In genomic region chr16:3518983-3519343, GRCh38 we compare ENCODE assay signal across 28 cellular contexts. TPM values are rescaled to one million over a fixed set of nuclear protein-coding genes. Genes with fewer than 3 reads are reported as not detected.
DNase-seq lines count a peak whose midpoint lies in the region; ATAC-seq and TF ChIP-seq lines count a peak whose summit lies in the region.
"Had no signal": no experiment of that assay in that cellular context is flagged by ENCODE, and none has a peak within 500 bp of the region (broad histone marks: within the 10 kb centered on the region; RNA-seq: fewer than 3 reads in every experiment).

No MANE protein-coding gene starts in this region.

- no peaks in the 10 kb centered on the region; the same call in 1 of the 2 replicates for H3K27me3 ChIP-seq in Caco-2 (replicated peaks; ENCODE audit: control insufficient read depth, insufficient read depth, low read length)
- H3K27me3 ChIP-seq in PC-3 (ENCODE audit: low read length): no peaks in the 10 kb centered on the region
- H3K27me3 ChIP-seq: BLaER1 treated with 17β-estradiol and CSF1 and Interleukin-3, amounts not matched to agents 10 nM and 100 nM had no signal

- ATAC-seq in PC-3 (no peak), sciatic nerve (peak; percentile 30), GM21367 (IDR thresholded peaks at IDR 0.05; ENCODE audit: unreplicated experiment) (no peak), GM19395 (IDR thresholded peaks at IDR 0.05; ENCODE audit: unreplicated experiment) (no peak)
- ATAC-seq: Panc1 had no signal

- no peaks in the 10 kb centered on the region for H3K79me2 ChIP-seq in PC-3 (ENCODE audit: low read length)

- BruUV-seq in Caco-2 (replicated peaks; lab: Mats Ljungman, UMichigan): no TSS peak
- no TSS peak for BruUV-seq in PC-3 (replicated peaks; lab: Mats Ljungman, UMichigan)

- no peaks in the 10 kb centered on the region for H3K9me2 ChIP-seq in PC-3 (replicated peaks; ENCODE audit: low read length)

- DNase-seq in Caco-2: no peak
- no peak for DNase-seq in PC-3
- DNase-seq in mesothelial cell of epicardium (ENCODE audit: low spot score in 2 of 2, unreplicated experiment in 2 of 2): no peak
- DNase-seq in sciatic nerve (ENCODE audit: low spot score): peak; percentile 26
- no peak for DNase-seq in cortex of kidney (lab: John Stamatoyannopoulos, UW)
- DNase-seq in Ammon's horn (ENCODE audit: low spot score): no peak
- DNase-seq: CD4-positive, alpha-beta memory T cell; COR-L47; DMS 273 treated with DMSO at 0.1 percent for 48 hours; DMS79; EL; GDM1; H7; MM.1S; NCI-H1694 treated with DMSO at 0.1 percent for 48 hours; NCI-H2081 treated with DMSO at 0.1 percent for 48 hours; NCI-H2171; NCI-H226; NCI-H510A; NCI-H69; SHP77 had no signal

- no peaks in the 10 kb centered on the region for H3K9me3 ChIP-seq in Caco-2
- H3K9me3 ChIP-seq in PC-3 (ENCODE audit: low read length): no peaks in the 10 kb centered on the region
- H3K9me3 ChIP-seq: BLaER1 treated with 17β-estradiol and CSF1 and Interleukin-3, amounts not matched to agents 10 nM and 100 nM had no signal

- H3K27me3 Mint-ChIP-seq in Caco-2 (ENCODE audit: insufficient read depth, unreplicated experiment) (no peaks in the 10 kb centered on the region), mesothelial cell of epicardium (ENCODE audit: low read depth) (no peaks in the 10 kb centered on the region)
- H3K27me3 Mint-ChIP-seq: CD4-positive, alpha-beta memory T cell; IgD-negative memory B cell had no signal

- H3K4me3 ChIP-seq in Caco-2 (ENCODE audit: low read depth, low read length) (no peak overlapping the region), PC-3 (ENCODE audit: low read length) (no peak overlapping the region)
- H3K4me3 ChIP-seq: BLaER1 treated with 17β-estradiol and CSF1 and Interleukin-3, amounts not matched to agents 10 nM and 100 nM had no signal

- H3K36me3 Mint-ChIP-seq in Caco-2 (ENCODE audit: insufficient read depth, unreplicated experiment) (peaks cover 13% of the 10 kb centered on the region), mesothelial cell of epicardium (peaks cover 19% of the 10 kb centered on the region)

- TF ChIP-seq CTCF in Caco-2 (IDR thresholded peaks at IDR 0.05; ENCODE audit: insufficient read depth in 1 of 2, low read depth in 1 of 2, low read length in 1 of 2, severe bottlenecking in 1 of 2, unreplicated experiment in 1 of 2) (no peak), PC-3 (conservative IDR thresholded peaks at IDR 0.05; ENCODE audit: low read depth, low read length) (no peak), mesothelial cell of epicardium (IDR thresholded peaks at IDR 0.05; ENCODE audit: unreplicated experiment) (no peak)

- H3K27ac ChIP-seq in PC-3 (ENCODE audit: low read length): peak overlapping the region; percentile 41
- H3K27ac ChIP-seq: BLaER1 treated with 17β-estradiol and CSF1 and Interleukin-3, amounts not matched to agents 10 nM and 100 nM; KMS-11; RWPE1 had no signal

- H3K4me3 Mint-ChIP-seq in Caco-2 (ENCODE audit: unreplicated experiment) (no peak overlapping the region), mesothelial cell of epicardium (no peak overlapping the region)
- H3K4me3 Mint-ChIP-seq: IgD-negative memory B cell had no signal

- H4K20me1 ChIP-seq in PC-3 (ENCODE audit: low read length): no peaks in the 10 kb centered on the region
- H4K20me1 ChIP-seq: BLaER1 treated with 17β-estradiol and CSF1 and Interleukin-3, amounts not matched to agents 10 nM and 100 nM had no signal

- H3K9me3 Mint-ChIP-seq in Caco-2 (ENCODE audit: unreplicated experiment) (no peaks in the 10 kb centered on the region), mesothelial cell of epicardium (no peaks in the 10 kb centered on the region)
- H3K9me3 Mint-ChIP-seq: CD4-positive, alpha-beta memory T cell; IgD-negative memory B cell had no signal

- no peak overlapping the region for H3K9ac ChIP-seq in PC-3 (ENCODE audit: low read length)
- H3K9ac ChIP-seq: BLaER1 treated with 17β-estradiol and CSF1 and Interleukin-3, amounts not matched to agents 10 nM and 100 nM; KMS-11 had no signal

- H3K4me1 Mint-ChIP-seq in Caco-2 (ENCODE audit: low read depth, unreplicated experiment) (no peaks in the 10 kb centered on the region), mesothelial cell of epicardium (peaks cover 17% of the 10 kb centered on the region)
- H3K4me1 Mint-ChIP-seq: IgD-negative memory B cell had no signal

- no peaks in the 10 kb centered on the region for H3F3A ChIP-seq in PC-3 (ENCODE audit: low read length, unreplicated experiment)

- H2AFZ ChIP-seq in PC-3 (ENCODE audit: low read length): no peak overlapping the region

- H3K4me1 ChIP-seq in Caco-2 (no peaks in the 10 kb centered on the region), PC-3 (ENCODE audit: insufficient read depth, low read length) (peaks cover 11% of the 10 kb centered on the region)
- H3K4me1 ChIP-seq: BLaER1 treated with 17β-estradiol and CSF1 and Interleukin-3, amounts not matched to agents 10 nM and 100 nM had no signal

- intact Hi-C loops in Caco-2 (cut with micrococcal nuclease; ENCODE audit: unreplicated experiment) (no loop called here), PC-3 (cut with micrococcal nuclease) (no loop called here), sciatic nerve (cut with DNase I) (no loop called here)

- no peak overlapping the region for H3K4me2 ChIP-seq in PC-3 (ENCODE audit: low read length)
- H3K4me2 ChIP-seq: BLaER1 treated with 17β-estradiol and CSF1 and Interleukin-3, amounts not matched to agents 10 nM and 100 nM; KMS-11 had no signal

- CTCF ChIA-PET in Caco-2 (lab: Charles Lee): no interaction called here
- CTCF ChIA-PET in PC-3 (lab: Charles Lee): no interaction called here

- peak overlapping the region; percentile 39 for H3K27ac Mint-ChIP-seq in Caco-2 (ENCODE audit: unreplicated experiment)
- peak overlapping the region; percentile 98 for H3K27ac Mint-ChIP-seq in mesothelial cell of epicardium
- H3K27ac Mint-ChIP-seq: CD4-positive, alpha-beta memory T cell; IgD-negative memory B cell had no signal

- H3K36me3 ChIP-seq in Caco-2 (ENCODE audit: control insufficient read depth, insufficient read depth, low read length) (peaks cover 2% of the 10 kb centered on the region; the same call in 1 of the 2 replicates), PC-3 (ENCODE audit: low read depth, low read length) (no peaks in the 10 kb centered on the region; the same call in 1 of the 2 replicates)

- POLR2A ChIA-PET in Caco-2 (lab: Charles Lee) (no interaction called here), PC-3 (lab: Charles Lee; ENCODE audit: unreplicated experiment) (no interaction called here)

RNA-seq across cellular contexts. Expression of gene CLUAP1, which starts 18.2 kb away (rescaled TPM):
- total RNA-seq in Caco-2 (2022) (11.8 and 20.2 TPM in 2 replicates), PC-3 (2014; rRNA removed) (6.2 and 7.9 TPM in 2 replicates), mesothelial cell of epicardium (30.1 to 36.4 TPM (median 36.0 TPM) in 3 replicates), sciatic nerve (32.7 TPM)

RNA-seq across cellular contexts. Expression of gene C16orf90, which starts 23.7 kb away (rescaled TPM):
- total RNA-seq in Caco-2 (2022) (not detected in 2 replicates), PC-3 (2014; rRNA removed) (not detected in 2 replicates), mesothelial cell of epicardium (not detected in 3 replicates), sciatic nerve (not detected)
- total RNA-seq: CD4-positive, alpha-beta memory T cell; H7 had no signal

RNA-seq across cellular contexts. Expression of gene NLRC3, which starts 58.2 kb away (rescaled TPM):
- total RNA-seq in Caco-2 (2022): not detected in 2 replicates
- total RNA-seq in PC-3 (2014; rRNA removed): not detected in 2 replicates
- 0.04 to 0.13 TPM in 2 of 3 replicates, not detected in the other for total RNA-seq in mesothelial cell of epicardium
- total RNA-seq in sciatic nerve: 1.6 TPM
